In the genomic region with DNA sequence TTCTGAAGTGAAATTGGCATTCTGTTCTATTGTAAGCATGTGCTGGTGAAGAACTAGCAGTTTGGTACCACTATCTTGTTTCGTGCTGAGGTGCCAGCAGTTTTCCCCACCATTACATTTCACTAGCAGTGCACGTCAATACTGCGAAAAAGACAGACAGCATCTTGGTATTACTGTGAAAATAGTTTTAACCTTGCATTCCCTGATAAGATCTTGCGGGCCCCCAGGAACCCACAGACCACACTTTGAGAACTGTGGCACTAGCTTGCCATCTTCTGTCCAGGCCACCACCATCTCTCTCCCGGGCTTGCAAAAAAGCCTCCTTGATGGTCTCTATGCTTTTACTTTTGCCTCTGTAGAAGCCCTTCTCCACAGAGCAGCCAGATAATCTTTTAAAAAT, we compare ENCODE assay signal across 11 cellular contexts.
DNase-seq lines count a peak whose midpoint lies in the region; ATAC-seq and TF ChIP-seq lines count a peak whose summit lies in the region.
"Had no signal": no experiment of that assay in that cellular context is flagged by ENCODE, and none has a peak within 500 bp of the region (broad histone marks: within the 10 kb centered on the region; RNA-seq: fewer than 3 reads in every experiment).

No MANE protein-coding gene starts in this region.

- no peaks in the 10 kb centered on the region for H3K36me3 ChIP-seq in ascending aorta
- H3K36me3 ChIP-seq: vagina had no signal

- peaks cover 82% of the 10 kb centered on the region for H3K4me1 Mint-ChIP-seq in activated B cell treated with CpG ODN at 0.5 μM for 24 hours
- peaks cover 88% of the 10 kb centered on the region for H3K4me1 Mint-ChIP-seq in activated T-cell treated with anti-CD3 and anti-CD28 coated beads, Interleukin-2, amount 50 U/mL, for 24 hours (ENCODE audit: low read depth)
- H3K4me1 Mint-ChIP-seq in naive thymus-derived CD8-positive, alpha-beta T cell = peaks cover 43 to 89% (median 78%) of the 10 kb centered on the region in 4 donors
- H3K4me1 Mint-ChIP-seq in stimulated activated effector memory CD8-positive, alpha-beta T cell treated with anti-CD3 and anti-CD28 coated beads, Interleukin-12 subunit alpha, Interleukin-12 subunit beta, amount 100 ng/mL, for 72 hours = peaks cover 38% of the 10 kb centered on the region
- no peaks in the 10 kb centered on the region for H3K4me1 Mint-ChIP-seq in WTC11

- DNase-seq in activated B cell treated with CpG ODN at 0.5 μM for 24 hours (no peak), WTC11 (ENCODE audit: low spot score) (no peak), ascending aorta (ENCODE audit: low spot score in 2 of 2) (no peak), GM10266 (ENCODE audit: extremely low spot score) (no peak), NCI-H128 (lab: John Stamatoyannopoulos, UW; ENCODE audit: unreplicated experiment) (no peak)
- peak; percentile 56 for DNase-seq in activated T-cell treated with anti-CD3 and anti-CD28 coated beads, Interleukin-2, amount 50 U/mL, for 24 hours
- peak; percentile 24 to 82 (median 76) for DNase-seq in naive thymus-derived CD8-positive, alpha-beta T cell
- peak; percentile 28 to 68 for DNase-seq in stimulated activated effector memory CD8-positive, alpha-beta T cell treated with anti-CD3 and anti-CD28 coated beads, Interleukin-12 subunit alpha, Interleukin-12 subunit beta, amount 100 ng/mL, for 72 hours (ENCODE audit: low spot score in 2 of 2)
- DNase-seq: NCI-H510A treated with DMSO at 0.1 percent for 48 hours, RPMI8226 had no signal

- TF ChIP-seq CTCF in activated B cell treated with CpG ODN at 0.5 μM for 24 hours (IDR thresholded peaks at IDR 0.05) = no peak
- no peak for TF ChIP-seq CTCF in WTC11 (IDR thresholded peaks at IDR 0.05)
- TF ChIP-seq CTCF in ascending aorta (IDR thresholded peaks at IDR 0.05) = no peak
- no peak for TF ChIP-seq CTCF in GM10266 (IDR thresholded peaks at IDR 0.05; ENCODE audit: control insufficient read depth, insufficient read depth, low read depth, missing control alignments)

- ATAC-seq in activated B cell treated with CpG ODN at 0.5 μM for 24 hours (ENCODE audit: low read depth) (no peak), WTC11 (no peak)
- peak; percentile 81 to 89 for ATAC-seq in naive thymus-derived CD8-positive, alpha-beta T cell
- peak; percentile 80 for ATAC-seq in stimulated activated effector memory CD8-positive, alpha-beta T cell treated with anti-CD3 and anti-CD28 coated beads, Interleukin-12 subunit alpha, Interleukin-12 subunit beta, amount 100 ng/mL, for 72 hours

- intact Hi-C loops in activated B cell treated with CpG ODN at 0.5 μM for 24 hours (cut with micrococcal nuclease) (no loop called here), ascending aorta (cut with DNase I) (no loop called here)

- H3K9me3 Mint-ChIP-seq in activated B cell treated with CpG ODN at 0.5 μM for 24 hours (peaks cover 20% of the 10 kb centered on the region), WTC11 (peaks cover 31% of the 10 kb centered on the region)
- peaks cover 34% of the 10 kb centered on the region for H3K9me3 Mint-ChIP-seq in activated T-cell treated with anti-CD3 and anti-CD28 coated beads, Interleukin-2, amount 50 U/mL, for 24 hours
- peaks cover 7 to 38% (median 15%) of the 10 kb centered on the region in 9 donors for H3K9me3 Mint-ChIP-seq in naive thymus-derived CD8-positive, alpha-beta T cell
- peaks cover 10% of the 10 kb centered on the region for H3K9me3 Mint-ChIP-seq in stimulated activated effector memory CD8-positive, alpha-beta T cell treated with anti-CD3 and anti-CD28 coated beads, Interleukin-12 subunit alpha, Interleukin-12 subunit beta, amount 100 ng/mL, for 72 hours

- no peak overlapping the region for H3K4me3 ChIP-seq in ascending aorta
- H3K4me3 ChIP-seq: vagina had no signal

- peak overlapping the region; percentile 86 for H3K27ac Mint-ChIP-seq in activated B cell treated with CpG ODN at 0.5 μM for 24 hours
- peak overlapping the region; percentile 73 for H3K27ac Mint-ChIP-seq in activated T-cell treated with anti-CD3 and anti-CD28 coated beads, Interleukin-2, amount 50 U/mL, for 24 hours
- H3K27ac Mint-ChIP-seq in naive thymus-derived CD8-positive, alpha-beta T cell = peak overlapping the region; percentile 81 to 95 (median 90)
- H3K27ac Mint-ChIP-seq in stimulated activated effector memory CD8-positive, alpha-beta T cell treated with anti-CD3 and anti-CD28 coated beads, Interleukin-12 subunit alpha, Interleukin-12 subunit beta, amount 100 ng/mL, for 72 hours = peak overlapping the region; percentile 0
- no peak overlapping the region for H3K27ac Mint-ChIP-seq in WTC11

- no peaks in the 10 kb centered on the region for H3K27me3 ChIP-seq in ascending aorta
- H3K27me3 ChIP-seq: vagina had no signal

- no peak overlapping the region for H3K27ac ChIP-seq in ascending aorta
- H3K27ac ChIP-seq: vagina had no signal

- H3K9me3 ChIP-seq in ascending aorta = peaks cover 0 to 19% of the 10 kb centered on the region in 2 donors

- H3K27me3 Mint-ChIP-seq in activated B cell treated with CpG ODN at 0.5 μM for 24 hours (no peaks in the 10 kb centered on the region), WTC11 (ENCODE audit: low read depth) (no peaks in the 10 kb centered on the region)
- no peaks in the 10 kb centered on the region for H3K27me3 Mint-ChIP-seq in activated T-cell treated with anti-CD3 and anti-CD28 coated beads, Interleukin-2, amount 50 U/mL, for 24 hours
- H3K27me3 Mint-ChIP-seq in naive thymus-derived CD8-positive, alpha-beta T cell = no peaks in the 10 kb centered on the region

- CTCF ChIA-PET in activated B cell treated with CpG ODN at 0.5 μM for 24 hours (lab: Charles Lee) = no interaction called here
- CTCF ChIA-PET in WTC11 (lab: Charles Lee) = interaction anchor here (2.8 kb wide), 1 partner anchor 170 kb away, joined by 7 read pairs; no protein-coding TSS in a partner anchor

- POLR2A ChIA-PET in activated B cell treated with CpG ODN at 0.5 μM for 24 hours (lab: Charles Lee) = interaction anchor here (0.9 to 2.9 kb wide), 2 partner anchors 10 to 39 kb away, joined by 3 to 21 read pairs; no protein-coding TSS in a partner anchor
- POLR2A ChIA-PET in naive thymus-derived CD8-positive, alpha-beta T cell (lab: Charles Lee) = interaction anchor here (0.6 to 1.0 kb wide), 2 partner anchors 171 to 173 kb away, joined by 3 to 4 read pairs; no protein-coding TSS in a partner anchor
- POLR2A ChIA-PET in WTC11 (lab: Charles Lee) = no interaction called here

- no peaks in the 10 kb centered on the region for H3K4me1 ChIP-seq in ascending aorta
- H3K4me1 ChIP-seq: vagina had no signal

- H3K4me3 Mint-ChIP-seq in activated B cell treated with CpG ODN at 0.5 μM for 24 hours (no peak overlapping the region), WTC11 (no peak overlapping the region)
- peak overlapping the region; percentile 2 for H3K4me3 Mint-ChIP-seq in activated T-cell treated with anti-CD3 and anti-CD28 coated beads, Interleukin-2, amount 50 U/mL, for 24 hours
- peak overlapping the region; percentile 16 to 74 (median 56) for H3K4me3 Mint-ChIP-seq in naive thymus-derived CD8-positive, alpha-beta T cell
- H3K4me3 Mint-ChIP-seq in stimulated activated effector memory CD8-positive, alpha-beta T cell treated with anti-CD3 and anti-CD28 coated beads, Interleukin-12 subunit alpha, Interleukin-12 subunit beta, amount 100 ng/mL, for 72 hours = peak overlapping the region; percentile 10

- peaks cover 48% of the 10 kb centered on the region for H3K36me3 Mint-ChIP-seq in activated B cell treated with CpG ODN at 0.5 μM for 24 hours (ENCODE audit: low read depth)
- peaks cover 68% of the 10 kb centered on the region for H3K36me3 Mint-ChIP-seq in activated T-cell treated with anti-CD3 and anti-CD28 coated beads, Interleukin-2, amount 50 U/mL, for 24 hours (ENCODE audit: low read depth)
- H3K36me3 Mint-ChIP-seq in naive thymus-derived CD8-positive, alpha-beta T cell = peaks cover 15 to 22% (median 18%) of the 10 kb centered on the region in 3 donors
- H3K36me3 Mint-ChIP-seq in stimulated activated effector memory CD8-positive, alpha-beta T cell treated with anti-CD3 and anti-CD28 coated beads, Interleukin-12 subunit alpha, Interleukin-12 subunit beta, amount 100 ng/mL, for 72 hours = peaks cover 7% of the 10 kb centered on the region
- H3K36me3 Mint-ChIP-seq in WTC11 = peaks cover 4% of the 10 kb centered on the region

TF ChIP-seq in WTC11, 78 proteins besides CTCF, POLR2A, EP300 and RAD21:
- TF ChIP-seq ELF4 (CRISPR knock-in tag; IDR thresholded peaks at IDR 0.05; ENCODE audit: low read depth) (no peak), NR2C2 (CRISPR knock-in tag; IDR thresholded peaks at IDR 0.05) (no peak), ZNF138 (CRISPR knock-in tag; conservative IDR thresholded peaks at IDR 0.05) (no peak), ZNF671 (CRISPR knock-in tag; IDR thresholded peaks at IDR 0.05) (no peak), EMX1 (CRISPR knock-in tag; IDR thresholded peaks at IDR 0.05) (no peak), NFYB (CRISPR knock-in tag; conservative IDR thresholded peaks at IDR 0.05; ENCODE audit: low read depth) (no peak), RELA (CRISPR knock-in tag; IDR thresholded peaks at IDR 0.05; ENCODE audit: borderline replicate concordance) (no peak)
- TF ChIP-seq, protein P1, sequence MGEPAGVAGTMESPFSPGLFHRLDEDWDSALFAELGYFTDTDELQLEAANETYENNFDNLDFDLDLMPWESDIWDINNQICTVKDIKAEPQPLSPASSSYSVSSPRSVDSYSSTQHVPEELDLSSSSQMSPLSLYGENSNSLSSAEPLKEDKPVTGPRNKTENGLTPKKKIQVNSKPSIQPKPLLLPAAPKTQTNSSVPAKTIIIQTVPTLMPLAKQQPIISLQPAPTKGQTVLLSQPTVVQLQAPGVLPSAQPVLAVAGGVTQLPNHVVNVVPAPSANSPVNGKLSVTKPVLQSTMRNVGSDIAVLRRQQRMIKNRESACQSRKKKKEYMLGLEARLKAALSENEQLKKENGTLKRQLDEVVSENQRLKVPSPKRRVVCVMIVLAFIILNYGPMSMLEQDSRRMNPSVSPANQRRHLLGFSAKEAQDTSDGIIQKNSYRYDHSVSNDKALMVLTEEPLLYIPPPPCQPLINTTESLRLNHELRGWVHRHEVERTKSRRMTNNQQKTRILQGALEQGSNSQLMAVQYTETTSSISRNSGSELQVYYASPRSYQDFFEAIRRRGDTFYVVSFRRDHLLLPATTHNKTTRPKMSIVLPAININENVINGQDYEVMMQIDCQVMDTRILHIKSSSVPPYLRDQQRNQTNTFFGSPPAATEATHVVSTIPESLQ (CRISPR knock-in tag; IDR thresholded peaks at IDR 0.05) = no peak
- TF ChIP-seq, protein P2, sequence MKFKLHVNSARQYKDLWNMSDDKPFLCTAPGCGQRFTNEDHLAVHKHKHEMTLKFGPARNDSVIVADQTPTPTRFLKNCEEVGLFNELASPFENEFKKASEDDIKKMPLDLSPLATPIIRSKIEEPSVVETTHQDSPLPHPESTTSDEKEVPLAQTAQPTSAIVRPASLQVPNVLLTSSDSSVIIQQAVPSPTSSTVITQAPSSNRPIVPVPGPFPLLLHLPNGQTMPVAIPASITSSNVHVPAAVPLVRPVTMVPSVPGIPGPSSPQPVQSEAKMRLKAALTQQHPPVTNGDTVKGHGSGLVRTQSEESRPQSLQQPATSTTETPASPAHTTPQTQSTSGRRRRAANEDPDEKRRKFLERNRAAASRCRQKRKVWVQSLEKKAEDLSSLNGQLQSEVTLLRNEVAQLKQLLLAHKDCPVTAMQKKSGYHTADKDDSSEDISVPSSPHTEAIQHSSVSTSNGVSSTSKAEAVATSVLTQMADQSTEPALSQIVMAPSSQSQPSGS (CRISPR knock-in tag; IDR thresholded peaks at IDR 0.05; ENCODE audit: borderline replicate concordance, low read depth) = no peak

Comparison
In these comparisons a context has a peak if more than half of its experiments do, and no peak if none do; other contexts are left out.
1. ATAC-seq: peak in naive thymus-derived CD8-positive, alpha-beta T cell (2 of 2) and stimulated activated effector memory CD8-positive, alpha-beta T cell treated with anti-CD3 and anti-CD28 coated beads, Interleukin-12 subunit alpha, Interleukin-12 subunit beta, amount 100 ng/mL, for 72 hours (single experiment); none in activated B cell treated with CpG ODN at 0.5 μM for 24 hours (single experiment) and WTC11 (single experiment).
2. DNase-seq: peak in activated T-cell treated with anti-CD3 and anti-CD28 coated beads, Interleukin-2, amount 50 U/mL, for 24 hours (single experiment), naive thymus-derived CD8-positive, alpha-beta T cell (10 of 10) and stimulated activated effector memory CD8-positive, alpha-beta T cell treated with anti-CD3 and anti-CD28 coated beads, Interleukin-12 subunit alpha, Interleukin-12 subunit beta, amount 100 ng/mL, for 72 hours (2 of 2); none in activated B cell treated with CpG ODN at 0.5 μM for 24 hours (single experiment), WTC11 (single experiment), ascending aorta (0 of 2), GM10266 (single experiment) and NCI-H128 (single experiment).
3. H3K4me3 Mint-ChIP-seq: peak in activated T-cell treated with anti-CD3 and anti-CD28 coated beads, Interleukin-2, amount 50 U/mL, for 24 hours (single experiment), naive thymus-derived CD8-positive, alpha-beta T cell (10 of 10) and stimulated activated effector memory CD8-positive, alpha-beta T cell treated with anti-CD3 and anti-CD28 coated beads, Interleukin-12 subunit alpha, Interleukin-12 subunit beta, amount 100 ng/mL, for 72 hours (single experiment); none in activated B cell treated with CpG ODN at 0.5 μM for 24 hours (single experiment) and WTC11 (single experiment).